In the genomic region with DNA sequence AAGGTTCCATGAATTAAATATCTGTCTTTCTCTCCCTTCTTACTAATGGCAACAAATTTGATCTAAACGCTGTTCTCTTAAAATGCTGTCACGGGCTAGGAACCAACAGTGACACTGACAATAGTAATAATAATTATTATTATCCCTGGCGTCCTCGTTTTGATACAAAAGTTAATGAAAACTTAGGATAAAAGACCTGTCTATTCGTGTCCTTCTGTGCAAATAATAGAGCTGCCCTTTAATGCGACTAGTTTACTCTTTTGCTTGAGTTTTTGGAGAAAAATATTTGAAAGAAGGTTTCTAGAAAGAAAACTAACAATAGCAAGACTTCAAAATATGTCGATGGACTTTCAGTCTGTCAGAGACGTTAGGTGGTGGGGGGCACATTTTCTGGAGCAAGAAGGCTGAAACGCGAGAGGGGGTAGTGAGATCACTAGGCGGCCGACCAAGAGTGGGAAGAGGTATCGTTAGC, we compare ENCODE assay signal across 18 cellular contexts. TPM values are rescaled to one million over a fixed set of nuclear protein-coding genes. Genes with fewer than 3 reads are reported as not detected.
DNase-seq lines count a peak whose midpoint lies in the region; ATAC-seq and TF ChIP-seq lines count a peak whose summit lies in the region.
"Had no signal": no experiment of that assay in that cellular context is flagged by ENCODE, and none has a peak within 500 bp of the region (broad histone marks: within the 10 kb centered on the region; RNA-seq: fewer than 3 reads in every experiment).

No MANE protein-coding gene starts in this region.

- H3K9me2 ChIP-seq in hepatocyte (replicated peaks; ENCODE audit: insufficient read depth), result no peaks in the 10 kb centered on the region

- H3K36me3 ChIP-seq in left ventricle myocardium inferior, result no peaks in the 10 kb centered on the region
- H3K36me3 ChIP-seq in hepatocyte (replicated peaks; ENCODE audit: insufficient read depth, low read depth), result no peaks in the 10 kb centered on the region
- no peaks in the 10 kb centered on the region for H3K36me3 ChIP-seq in neuron (ENCODE audit: insufficient read depth, low read length)
- H3K36me3 ChIP-seq in CD8-positive, alpha-beta memory T cell (ENCODE audit: insufficient read depth, low read length), result no peaks in the 10 kb centered on the region
- H3K36me3 ChIP-seq: ovary had no signal

- H3K4me3 ChIP-seq in left ventricle myocardium inferior (peak overlapping the region; percentile 58), hepatocyte (peak overlapping the region; percentile 24), neuron (ENCODE audit: low read length) (no peak overlapping the region)
- H3K4me3 ChIP-seq in CD8-positive, alpha-beta memory T cell (ENCODE audit: low read length), result no peak overlapping the region
- H3K4me3 ChIP-seq: ovary had no signal

- POLR2A ChIA-PET in CD8-positive, alpha-beta memory T cell (lab: Charles Lee), result no interaction called here

- ATAC-seq in Right ventricle myocardium superior (ENCODE audit: poor library complexity), result no peak
- ATAC-seq in GM21619 (IDR thresholded peaks at IDR 0.05; ENCODE audit: unreplicated experiment), result no peak
- no peak for ATAC-seq in GM21825 (IDR thresholded peaks at IDR 0.05; ENCODE audit: unreplicated experiment)
- no peak for ATAC-seq in HG02642 (IDR thresholded peaks at IDR 0.05; ENCODE audit: poor library complexity, unreplicated experiment)
- ATAC-seq: HepG2 had no signal

- no peak overlapping the region for H3K27ac ChIP-seq in left ventricle myocardium inferior (replicated peaks)
- H3K27ac ChIP-seq in hepatocyte, result no peak overlapping the region
- no peak overlapping the region for H3K27ac ChIP-seq in CD8-positive, alpha-beta memory T cell (ENCODE audit: low read depth, low read length)
- H3K27ac ChIP-seq: dorsolateral prefrontal cortex, ovary had no signal

- no peaks in the 10 kb centered on the region for H3K9me3 ChIP-seq in left ventricle myocardium inferior (replicated peaks)
- H3K9me3 ChIP-seq in hepatocyte (ENCODE audit: low read depth), result no peaks in the 10 kb centered on the region
- no peaks in the 10 kb centered on the region for H3K9me3 ChIP-seq in neuron (ENCODE audit: low read length)
- no peaks in the 10 kb centered on the region for H3K9me3 ChIP-seq in CD8-positive, alpha-beta memory T cell (ENCODE audit: low read length)
- H3K9me3 ChIP-seq: ovary had no signal

- no peaks in the 10 kb centered on the region for H3K79me2 ChIP-seq in hepatocyte

- H2AFZ ChIP-seq in hepatocyte, result no peak overlapping the region
- H2AFZ ChIP-seq in neuron (ENCODE audit: low read depth, low read length), result peak overlapping the region; percentile 89

- no peak for DNase-seq in left ventricle myocardium inferior
- no peak for DNase-seq in Right ventricle myocardium superior
- no peak for DNase-seq in hepatocyte (ENCODE audit: low spot score)
- no peak for DNase-seq in CD8-positive, alpha-beta memory T cell
- DNase-seq: activated T-cell treated with anti-CD3 and anti-CD28 coated beads, Interleukin-2, amount 50 U/mL, for 1 hour; head of caudate nucleus; NCI-H1694 treated with DMSO at 0.1 percent for 48 hours; ovary; stimulated activated CD4-positive, alpha-beta T cell treated with anti-CD3 and anti-CD28 coated beads, Interleukin-4, amount 100 ng/mL, for 4 hours; stimulated activated CD8-positive, alpha-beta memory T cell treated with anti-CD3 and anti-CD28 coated beads, Interleukin-4, amount 100 ng/mL, for 48 hours had no signal

- H3K27me3 ChIP-seq in left ventricle myocardium inferior (ENCODE audit: low read depth) (peaks cover 100% of the 10 kb centered on the region), hepatocyte (peaks cover 94% of the 10 kb centered on the region), neuron (ENCODE audit: insufficient read depth, low read length) (peaks cover 88% of the 10 kb centered on the region)
- H3K27me3 ChIP-seq in CD8-positive, alpha-beta memory T cell (ENCODE audit: insufficient read depth, low read length, poor library complexity, severe bottlenecking), result peaks cover 16% of the 10 kb centered on the region
- H3K27me3 ChIP-seq: ovary had no signal

- no peaks in the 10 kb centered on the region for H3K36me3 Mint-ChIP-seq in CD8-positive, alpha-beta memory T cell
- H3K36me3 Mint-ChIP-seq: activated naive CD8-positive, alpha-beta T cell had no signal

- peaks cover 0 to 2% (median 0%) of the 10 kb centered on the region in 5 donors for H3K9me3 Mint-ChIP-seq in CD8-positive, alpha-beta memory T cell

- H3K4me2 ChIP-seq in hepatocyte, result peak overlapping the region; percentile 93

- peaks cover 29% of the 10 kb centered on the region for H3K4me1 ChIP-seq in left ventricle myocardium inferior
- H3K4me1 ChIP-seq in hepatocyte (ENCODE audit: insufficient read depth), result peaks cover 16% of the 10 kb centered on the region
- peaks cover 17% of the 10 kb centered on the region for H3K4me1 ChIP-seq in neuron (ENCODE audit: insufficient read depth, low read length)
- H3K4me1 ChIP-seq in CD8-positive, alpha-beta memory T cell (ENCODE audit: insufficient read depth, low read length), result no peaks in the 10 kb centered on the region

- intact Hi-C loops in left ventricle myocardium inferior (cut with micrococcal nuclease) (no loop called here), Right ventricle myocardium superior (cut with DNase I) (no loop called here)

- peaks cover 8 to 22% (median 16%) of the 10 kb centered on the region in 3 donors for H3K4me1 Mint-ChIP-seq in CD8-positive, alpha-beta memory T cell

- TF ChIP-seq CTCF in left ventricle myocardium inferior (IDR thresholded peaks at IDR 0.05; ENCODE audit: borderline replicate concordance), result no peak
- no peak for TF ChIP-seq CTCF in hepatocyte (IDR thresholded peaks at IDR 0.05; ENCODE audit: poor library complexity)

- CTCF ChIA-PET in CD8-positive, alpha-beta memory T cell (lab: Charles Lee), result no interaction called here

- peaks cover 60 to 82% of the 10 kb centered on the region in 2 donors for H3K27me3 Mint-ChIP-seq in CD8-positive, alpha-beta memory T cell

- H3K4me3 Mint-ChIP-seq in CD8-positive, alpha-beta memory T cell, result no peak overlapping the region
- H3K4me3 Mint-ChIP-seq: activated naive CD8-positive, alpha-beta T cell had no signal

- H3K27ac Mint-ChIP-seq in CD8-positive, alpha-beta memory T cell, result no peak overlapping the region
- H3K27ac Mint-ChIP-seq: activated naive CD8-positive, alpha-beta T cell had no signal

- H4K20me1 ChIP-seq in hepatocyte (ENCODE audit: insufficient read depth, poor library complexity, severe bottlenecking), result no peaks in the 10 kb centered on the region

- WGBS in hepatocyte (ENCODE audit: low lambda C conversion rate, missing lambda C conversion rate), result 16% methylated on average over 13 of the region's 13 CpGs

RNA-seq across cellular contexts. Expression of a gene that starts 4.3 kb away (rescaled TPM):
- total RNA-seq in left ventricle myocardium inferior (2.4 TPM), Right ventricle myocardium superior (not detected), hepatocyte (not detected in 2 replicates)
- polyA plus RNA-seq in hepatocyte, result 0.29 TPM in 1 of 2 replicates, not detected in the other
- not detected for total RNA-seq in CD8-positive, alpha-beta memory T cell
- not detected for polyA plus RNA-seq in CD8-positive, alpha-beta memory T cell
- total RNA-seq: HepG2, MCF 10A had no signal
- polyA plus RNA-seq: HepG2, ovary had no signal

Comparison
In these comparisons a context has a peak if more than half of its experiments do, and no peak if none do; other contexts are left out.
1. H3K4me3 ChIP-seq: peak in left ventricle myocardium inferior (single experiment) and hepatocyte (single experiment); none in neuron (single experiment) and CD8-positive, alpha-beta memory T cell (single experiment).